10 cellular contexts compared by ENCODE assay signal in genomic region chr2:203928849-203929248, GRCh38. TPM values are rescaled to one million over a fixed set of nuclear protein-coding genes. Genes with fewer than 3 reads are reported as not detected.
DNase-seq lines count a peak whose midpoint lies in the region; ATAC-seq and TF ChIP-seq lines count a peak whose summit lies in the region.
"Had no signal": no experiment of that assay in that cellular context is flagged by ENCODE, and none has a peak within 500 bp of the region (broad histone marks: within the 10 kb centered on the region; RNA-seq: fewer than 3 reads in every experiment).

No MANE protein-coding gene starts in this region.

- H3K9me3 Mint-ChIP-seq in CD4-positive, alpha-beta T cell: no peaks in the 10 kb centered on the region
- no peaks in the 10 kb centered on the region for H3K9me3 Mint-ChIP-seq in HFFc6

- H3K27ac ChIP-seq in CD4-positive, alpha-beta T cell (ENCODE audit: low read depth, low read length): no peak overlapping the region

- TF ChIP-seq CTCF in CD4-positive, alpha-beta T cell (IDR thresholded peaks at IDR 0.05): peak; percentile 80
- TF ChIP-seq CTCF in HFFc6 (IDR thresholded peaks at IDR 0.05): peak; percentile 66

- peaks cover 39% of the 10 kb centered on the region for H3K4me1 Mint-ChIP-seq in CD4-positive, alpha-beta T cell (ENCODE audit: low read depth)
- H3K4me1 Mint-ChIP-seq in HFFc6 (ENCODE audit: low read depth): 0 out of 2 replicates have a peak, but pooled peaks cover 6% of the 10 kb centered on the region
- H3K4me1 Mint-ChIP-seq: memory B cell had no signal

- H3K4me3 ChIP-seq in adipocyte (ENCODE audit: low read length): no peak overlapping the region

- H3K27me3 Mint-ChIP-seq in CD4-positive, alpha-beta T cell: no peaks in the 10 kb centered on the region
- peaks cover 6% of the 10 kb centered on the region for H3K27me3 Mint-ChIP-seq in HFFc6 (ENCODE audit: insufficient read depth)

- intact Hi-C loops in CD4-positive, alpha-beta T cell (cut with DNase I, micrococcal nuclease): loop anchor here (1.0 to 10.0 kb wide), 4 partner anchors 122 to 249 kb away; no protein-coding TSS in a partner anchor

- POLR2A ChIA-PET in CD4-positive, alpha-beta T cell (lab: Charles Lee): interaction anchor here (1.0 kb wide), 1 partner anchor 8 kb away, joined by 3 read pairs; the partner anchor contains the start of gene ICOS

- CTCF ChIA-PET in CD4-positive, alpha-beta T cell (lab: Charles Lee): interaction anchor here (0.6 to 2.2 kb wide), 7 partner anchors 22 to 249 kb away, joined by 3 to 9 read pairs (median 3); no protein-coding TSS in a partner anchor

- no peak for DNase-seq in CD4-positive, alpha-beta T cell
- DNase-seq in HFFc6 (no peak), adipocyte (ENCODE audit: low read depth) (peak; percentile 44), left kidney (ENCODE audit: low read depth, low spot score) (peak; percentile 12), medulla oblongata (ENCODE audit: extremely low spot score) (no peak)
- DNase-seq in stimulated activated CD4-positive, alpha-beta T cell treated with anti-CD3 and anti-CD28 coated beads, Interleukin-4, amount 100 ng/mL, for 24 hours: no peak
- DNase-seq: NCI-H1417 treated with DMSO at 0.1 percent for 48 hours had no signal

- H3K4me1 ChIP-seq in adipocyte (ENCODE audit: control insufficient read depth, insufficient read depth, low read length): peaks cover 4% of the 10 kb centered on the region

- peak; percentile 41 for ATAC-seq in CD4-positive, alpha-beta T cell (ENCODE audit: poor library complexity)
- no peak for ATAC-seq in GM21360 (IDR thresholded peaks at IDR 0.05; ENCODE audit: unreplicated experiment)
- no peak for ATAC-seq in HG03095 (IDR thresholded peaks at IDR 0.05; ENCODE audit: unreplicated experiment)

- H3K9ac ChIP-seq in adipocyte (ENCODE audit: low read length): no peak overlapping the region

- H3K9me3 ChIP-seq in CD4-positive, alpha-beta T cell (ENCODE audit: control insufficient read depth, low read length): no peaks in the 10 kb centered on the region
- H3K9me3 ChIP-seq in adipocyte (ENCODE audit: control insufficient read depth, low read length): no peaks in the 10 kb centered on the region

- no peak overlapping the region for H3K4me3 Mint-ChIP-seq in CD4-positive, alpha-beta T cell
- no peak overlapping the region for H3K4me3 Mint-ChIP-seq in HFFc6
- H3K4me3 Mint-ChIP-seq: memory B cell had no signal

- no peak overlapping the region for H3K27ac Mint-ChIP-seq in CD4-positive, alpha-beta T cell
- no peak overlapping the region for H3K27ac Mint-ChIP-seq in HFFc6
- H3K27ac Mint-ChIP-seq: memory B cell had no signal

- no peaks in the 10 kb centered on the region for H3K36me3 ChIP-seq in adipocyte (ENCODE audit: control insufficient read depth, insufficient read depth, low read length, severe bottlenecking)

- no peaks in the 10 kb centered on the region for H3K36me3 Mint-ChIP-seq in CD4-positive, alpha-beta T cell (ENCODE audit: low read depth)
- no peaks in the 10 kb centered on the region for H3K36me3 Mint-ChIP-seq in HFFc6 (ENCODE audit: low read depth)
- H3K36me3 Mint-ChIP-seq: memory B cell had no signal

- no peaks in the 10 kb centered on the region for H3K27me3 ChIP-seq in CD4-positive, alpha-beta T cell (ENCODE audit: control insufficient read depth, insufficient read depth, low read length)
- H3K27me3 ChIP-seq in adipocyte (replicated peaks; ENCODE audit: control insufficient read depth, insufficient read depth, low read length): no peaks in the 10 kb centered on the region

RNA-seq across cellular contexts. Expression of gene ICOS, which starts 7.7 kb away (rescaled TPM):
- 10 to 100 TPM; 93.3 to 98.1 TPM for total RNA-seq in CD4-positive, alpha-beta T cell
- total RNA-seq in HFFc6 (2021; fragmentation: NEBNext Ultra II Directional; extraction: Animal tissue kit (Norgen Biotek cat#: 25700)): not detected

Comparison
In these comparisons a context has a peak if more than half of its experiments do, and no peak if none do; other contexts are left out.
1. DNase-seq: peak in adipocyte (single experiment) and left kidney (single experiment); none in CD4-positive, alpha-beta T cell (0 of 10), HFFc6 (single experiment), stimulated activated CD4-positive, alpha-beta T cell treated with anti-CD3 and anti-CD28 coated beads, Interleukin-4, amount 100 ng/mL, for 24 hours (single experiment) and medulla oblongata (single experiment).
2. RNA of gene ICOS, which starts 7.7 kb away (total RNA-seq): 93.3 to 98.1 TPM in CD4-positive, alpha-beta T cell; not detected in HFFc6; every median in the first group is over 10 times any median in the second.